ENCODE assay signal across 29 cellular contexts in genomic region chr5:129358069-129358468, GRCh38.
"Had no signal": no experiment of that assay in that cellular context is flagged by ENCODE, and none has a peak within 500 bp of the region (broad histone marks: within the 10 kb centered on the region; RNA-seq: fewer than 3 reads in every experiment).

No MANE protein-coding gene starts in this region.

- H3K27me3 Mint-ChIP-seq: naive thymus-derived CD4-positive, alpha-beta T cell; stimulated activated memory B cell treated with anti-CD40 and anti-IgM and Interleukin-4, amounts not matched to agents 10 μg/mL and 1 μg/mL and 100 μg/mL, for 72 hours; stimulated activated naive CD8-positive, alpha-beta T cell treated with anti-CD3 and anti-CD28 coated beads, Interleukin-15, amount 100 ng/mL, for 72 hours; type B pancreatic cell had no signal

- H3K9me3 ChIP-seq: pancreas, prostate gland, right lobe of liver, sigmoid colon, suprapubic skin, testis, tibial artery, transverse colon, upper lobe of right lung, uterus had no signal

- H3K4me1 Mint-ChIP-seq: naive thymus-derived CD4-positive, alpha-beta T cell; natural killer cell; nephron; neural progenitor cell; stimulated activated memory B cell treated with anti-CD40 and anti-IgM and Interleukin-4, amounts not matched to agents 10 μg/mL and 1 μg/mL and 100 μg/mL, for 72 hours; stimulated activated naive CD8-positive, alpha-beta T cell treated with anti-CD3 and anti-CD28 coated beads, Interleukin-15, amount 100 ng/mL, for 72 hours had no signal

- H3K36me3 Mint-ChIP-seq: naive thymus-derived CD4-positive, alpha-beta T cell; natural killer cell; neural progenitor cell; stimulated activated memory B cell treated with anti-CD40 and anti-IgM and Interleukin-4, amounts not matched to agents 10 μg/mL and 1 μg/mL and 100 μg/mL, for 72 hours; type B pancreatic cell had no signal

- ATAC-seq: naive thymus-derived CD4-positive, alpha-beta T cell; natural killer cell; pancreas; right cardiac atrium; right lobe of liver; stimulated activated memory B cell treated with anti-CD40 and anti-IgM and Interleukin-4, amounts not matched to agents 10 μg/mL and 1 μg/mL and 100 μg/mL, for 72 hours; stimulated activated naive CD8-positive, alpha-beta T cell treated with anti-CD3 and anti-CD28 coated beads, Interleukin-15, amount 100 ng/mL, for 72 hours; stimulated activated naive CD8-positive, alpha-beta T cell treated with anti-CD3 and anti-CD28 coated beads, Interleukin-15, Interleukin-2, amounts not matched to agents 100 U/mL and 50 U/mL, for 24 hours; upper lobe of right lung had no signal

- H3K9me3 Mint-ChIP-seq: nephron; stimulated activated memory B cell treated with anti-CD40 and anti-IgM and Interleukin-4, amounts not matched to agents 10 μg/mL and 1 μg/mL and 100 μg/mL, for 72 hours; stimulated activated naive CD8-positive, alpha-beta T cell treated with anti-CD3 and anti-CD28 coated beads, Interleukin-15, amount 100 ng/mL, for 72 hours; type B pancreatic cell had no signal

- H3K4me2 ChIP-seq: neural progenitor cell had no signal

- H3K4me1 ChIP-seq: neural progenitor cell, pancreas, prostate gland, right lobe of liver, suprapubic skin, testis, transverse colon, upper lobe of right lung had no signal

- H3K27me3 ChIP-seq: neural progenitor cell, pancreas, right lobe of liver, sigmoid colon, suprapubic skin, testis, tibial artery, transverse colon, upper lobe of right lung, uterus had no signal

- H3K27ac ChIP-seq: neural progenitor cell, pancreas, prostate gland, right lobe of liver, sigmoid colon, suprapubic skin, testis, tibial artery, transverse colon, upper lobe of right lung, uterus had no signal

- H3K4me3 ChIP-seq: neural progenitor cell, pancreas, prostate gland, right lobe of liver, sigmoid colon, suprapubic skin, testis, tibial artery, transverse colon, upper lobe of right lung, uterus had no signal

- H3K36me3 ChIP-seq: neural progenitor cell, pancreas, prostate gland, right lobe of liver, sigmoid colon, suprapubic skin, tibial artery, transverse colon, upper lobe of right lung, uterus had no signal

- H2AFZ ChIP-seq: neural progenitor cell had no signal

- DNase-seq: naive thymus-derived CD4-positive, alpha-beta T cell; natural killer cell; occipital lobe; pancreas; retina; right lobe of liver; sigmoid colon; small intestine; stimulated activated CD4-positive, alpha-beta T cell treated with anti-CD3 and anti-CD28 coated beads, Interleukin-12 subunit alpha, Interleukin-12 subunit beta, amount 100 ng/mL, for 4 hours; stimulated activated CD4-positive, alpha-beta T cell treated with anti-CD3 and anti-CD28 coated beads, Interleukin-1b, Interleukin-23, amount 100 ng/mL, for 48 hours; stimulated activated CD4-positive, alpha-beta T cell treated with anti-CD3 and anti-CD28 coated beads, Interleukin-4, amount 100 ng/mL, for 1 hour; stimulated activated CD4-positive, alpha-beta T cell treated with anti-CD3 and anti-CD28 coated beads, Interleukin-4, amount 100 ng/mL, for 4 hours; stimulated activated CD8-positive, alpha-beta memory T cell treated with anti-CD3 and anti-CD28 coated beads, Interleukin-4, amount 100 ng/mL, for 48 hours; stimulated activated naive CD4-positive, alpha-beta T cell; stimulated activated naive CD8-positive, alpha-beta T cell treated with anti-CD3 and anti-CD28 coated beads, Interleukin-15, amount 100 ng/mL, for 72 hours; stimulated activated naive CD8-positive, alpha-beta T cell treated with anti-CD3 and anti-CD28 coated beads, Interleukin-15, Interleukin-2, amounts not matched to agents 100 U/mL and 50 U/mL, for 24 hours; substantia nigra; testis; tibial artery; transverse colon; upper lobe of right lung; uterus had no signal

- H3K27ac Mint-ChIP-seq: naive thymus-derived CD4-positive, alpha-beta T cell; natural killer cell; nephron; neural progenitor cell; stimulated activated memory B cell treated with anti-CD40 and anti-IgM and Interleukin-4, amounts not matched to agents 10 μg/mL and 1 μg/mL and 100 μg/mL, for 72 hours; stimulated activated naive CD8-positive, alpha-beta T cell treated with anti-CD3 and anti-CD28 coated beads, Interleukin-15, amount 100 ng/mL, for 72 hours had no signal

- H3K4me3 Mint-ChIP-seq: naive thymus-derived CD4-positive, alpha-beta T cell; natural killer cell; nephron; neural progenitor cell; stimulated activated memory B cell treated with anti-CD40 and anti-IgM and Interleukin-4, amounts not matched to agents 10 μg/mL and 1 μg/mL and 100 μg/mL, for 72 hours; stimulated activated naive CD8-positive, alpha-beta T cell treated with anti-CD3 and anti-CD28 coated beads, Interleukin-15, amount 100 ng/mL, for 72 hours; type B pancreatic cell had no signal
